Comparison of ENCODE assay signal across 8 cellular contexts in the genomic region with DNA sequence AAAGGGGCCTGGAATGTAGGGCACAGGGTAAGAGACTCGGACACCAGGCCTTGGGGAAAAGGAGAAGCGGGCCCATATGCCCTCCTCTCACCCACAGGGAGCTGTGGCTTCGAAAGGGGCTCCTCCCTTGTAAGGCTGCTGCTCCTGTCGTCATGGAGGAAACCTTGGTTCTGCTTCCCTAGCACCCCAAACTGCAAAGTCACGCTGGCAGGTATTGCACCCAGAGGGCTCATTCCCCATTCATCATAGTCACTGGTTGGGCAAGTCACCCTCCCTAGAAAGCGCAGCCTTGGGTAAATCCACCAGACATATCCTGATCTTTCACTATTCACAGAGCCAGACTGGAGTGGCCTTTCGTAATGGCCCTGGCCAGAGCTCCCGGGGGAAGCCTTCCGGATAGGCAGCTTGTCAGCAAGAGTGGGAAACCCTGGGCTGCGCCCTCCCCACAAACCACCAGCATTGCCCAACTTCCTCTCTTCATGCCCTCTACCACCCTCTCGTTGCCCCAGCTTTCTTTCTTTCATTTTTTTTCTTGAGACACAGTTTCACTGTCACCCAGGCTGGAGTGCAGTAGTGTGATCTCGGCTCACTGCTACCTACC.
DNase-seq lines count a peak whose midpoint lies in the region; ATAC-seq lines count a peak whose summit lies in the region.

No MANE protein-coding gene starts in this region.

- H3K27ac ChIP-seq in substantia nigra (ENCODE audit: low read depth, low read length, poor library complexity, severe bottlenecking) (peak overlapping the region; percentile 21), GM23248 (no peak overlapping the region)

- H3K27ac Mint-ChIP-seq in activated naive CD8-positive, alpha-beta T cell treated with anti-CD3 and anti-CD28 coated beads, Interleukin-2, amount 10 ng/mL, durations not matched to agents 7 days and 5 days = peak overlapping the region; percentile 89

- H3K27me3 Mint-ChIP-seq in activated naive CD8-positive, alpha-beta T cell treated with anti-CD3 and anti-CD28 coated beads, Interleukin-2, amount 10 ng/mL, durations not matched to agents 7 days and 5 days = peaks cover 8% of the 10 kb centered on the region

- H3K9me3 Mint-ChIP-seq in activated naive CD8-positive, alpha-beta T cell treated with anti-CD3 and anti-CD28 coated beads, Interleukin-2, amount 10 ng/mL, durations not matched to agents 7 days and 5 days = no peaks in the 10 kb centered on the region

- H3K4me1 Mint-ChIP-seq in activated naive CD8-positive, alpha-beta T cell treated with anti-CD3 and anti-CD28 coated beads, Interleukin-2, amount 10 ng/mL, durations not matched to agents 7 days and 5 days = peaks cover 22% of the 10 kb centered on the region

- no peaks in the 10 kb centered on the region for H4K20me1 ChIP-seq in GM23248 (ENCODE audit: insufficient read depth)

- H3F3A ChIP-seq in GM23248 (ENCODE audit: insufficient read depth) = no peaks in the 10 kb centered on the region

- peak overlapping the region; percentile 80 for H3K4me3 Mint-ChIP-seq in activated naive CD8-positive, alpha-beta T cell treated with anti-CD3 and anti-CD28 coated beads, Interleukin-2, amount 10 ng/mL, durations not matched to agents 7 days and 5 days

- peak; percentile 33 for DNase-seq in CMK (ENCODE audit: low read depth)
- peak; percentile 41 for DNase-seq in RPMI8226
- DNase-seq in activated naive CD8-positive, alpha-beta T cell treated with anti-CD3 and anti-CD28 coated beads, Interleukin-2, amount 10 ng/mL, durations not matched to agents 7 days and 5 days = peak; percentile 64
- DNase-seq in midbrain (lab: John Stamatoyannopoulos, UW) = peak; percentile 45
- peak in 32 of 49 donors; percentile 7 to 78 (median 36) for DNase-seq in substantia nigra (lab: John Stamatoyannopoulos, UW)
- DNase-seq in GM23248 = no peak
- DNase-seq in NCI-H82 treated with DMSO at 0.1 percent for 48 hours (lab: John Stamatoyannopoulos, UW; ENCODE audit: unreplicated experiment) = no peak

- 89 to 93% methylated on average over 12 of the region's 12 CpGs for WGBS in GM23248 (ENCODE audit: low coverage in 1 of 2, low lambda C conversion rate in 2 of 2, missing lambda C conversion rate in 2 of 2), 2 experiments

- no peaks in the 10 kb centered on the region for H3K36me3 ChIP-seq in GM23248 (ENCODE audit: low read depth)

- no peaks in the 10 kb centered on the region for H3K27me3 ChIP-seq in GM23248 (replicated peaks; ENCODE audit: insufficient read depth)

- in situ Hi-C loops in GM23248 (cut with MboI) = no loop called here

- H3K9me2 ChIP-seq in GM23248 (ENCODE audit: insufficient read depth) = no peaks in the 10 kb centered on the region

- H3K36me3 Mint-ChIP-seq in activated naive CD8-positive, alpha-beta T cell treated with anti-CD3 and anti-CD28 coated beads, Interleukin-2, amount 10 ng/mL, durations not matched to agents 7 days and 5 days = no peaks in the 10 kb centered on the region

- H3K4me3 ChIP-seq in GM23248 = no peak overlapping the region

- peak; percentile 80 for ATAC-seq in activated naive CD8-positive, alpha-beta T cell treated with anti-CD3 and anti-CD28 coated beads, Interleukin-2, amount 10 ng/mL, durations not matched to agents 7 days and 5 days (ENCODE audit: low read depth)
- ATAC-seq in HG03175 (IDR thresholded peaks at IDR 0.05; ENCODE audit: unreplicated experiment) = no peak

- no peaks in the 10 kb centered on the region for H3K9me3 ChIP-seq in GM23248 (ENCODE audit: low read depth)

- no peaks in the 10 kb centered on the region for H3K79me2 ChIP-seq in GM23248 (ENCODE audit: insufficient read depth)

- H3K4me2 ChIP-seq in GM23248 (ENCODE audit: unreplicated experiment) = no peak overlapping the region

- no peak overlapping the region for H2AFZ ChIP-seq in GM23248

- no peak overlapping the region for H3K9ac ChIP-seq in GM23248

- POLR2A ChIA-PET in activated naive CD8-positive, alpha-beta T cell treated with anti-CD3 and anti-CD28 coated beads, Interleukin-2, amount 10 ng/mL, durations not matched to agents 7 days and 5 days (lab: Charles Lee) = interaction anchor here (0.5 to 1.0 kb wide), 3 partner anchors 110 to 113 kb away, joined by 3 read pairs; no protein-coding TSS in a partner anchor

- H3K4me1 ChIP-seq in GM23248 (ENCODE audit: insufficient read depth) = no peaks in the 10 kb centered on the region

Comparison
In these comparisons a context has a peak if more than half of its experiments do, and no peak if none do; other contexts are left out.
1. DNase-seq: peak in CMK (single experiment), RPMI8226 (single experiment), activated naive CD8-positive, alpha-beta T cell treated with anti-CD3 and anti-CD28 coated beads, Interleukin-2, amount 10 ng/mL, durations not matched to agents 7 days and 5 days (single experiment), midbrain (single experiment) and substantia nigra (32 of 49); none in GM23248 (single experiment) and NCI-H82 treated with DMSO at 0.1 percent for 48 hours (single experiment).